2 cellular contexts compared by ENCODE assay signal in the genomic region with DNA sequence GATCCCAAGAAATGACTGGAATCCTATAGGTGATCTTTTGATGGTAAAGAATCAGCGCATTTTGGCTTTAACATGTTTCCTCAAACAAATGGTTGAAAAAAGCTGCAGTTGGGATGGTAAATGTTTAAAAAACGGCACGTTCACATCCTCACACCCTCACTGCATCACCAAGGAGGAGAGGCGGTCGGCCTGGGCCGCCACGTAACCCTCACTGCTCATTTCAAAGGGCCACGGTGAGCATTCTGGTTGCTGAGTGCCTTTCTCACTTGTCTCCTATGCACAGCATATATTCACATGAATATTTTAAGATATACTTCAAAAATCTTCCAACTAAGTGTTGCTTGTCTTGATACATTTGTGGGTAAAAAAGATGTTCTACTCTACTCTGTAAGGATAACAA.
TF ChIP-seq lines count a peak whose summit lies in the region.

No MANE protein-coding gene starts in this region.

TF ChIP-seq in neural cell, 6 proteins besides CTCF, POLR2A, EP300 and RAD21 (continued from another document):
- TF ChIP-seq, protein P1, sequence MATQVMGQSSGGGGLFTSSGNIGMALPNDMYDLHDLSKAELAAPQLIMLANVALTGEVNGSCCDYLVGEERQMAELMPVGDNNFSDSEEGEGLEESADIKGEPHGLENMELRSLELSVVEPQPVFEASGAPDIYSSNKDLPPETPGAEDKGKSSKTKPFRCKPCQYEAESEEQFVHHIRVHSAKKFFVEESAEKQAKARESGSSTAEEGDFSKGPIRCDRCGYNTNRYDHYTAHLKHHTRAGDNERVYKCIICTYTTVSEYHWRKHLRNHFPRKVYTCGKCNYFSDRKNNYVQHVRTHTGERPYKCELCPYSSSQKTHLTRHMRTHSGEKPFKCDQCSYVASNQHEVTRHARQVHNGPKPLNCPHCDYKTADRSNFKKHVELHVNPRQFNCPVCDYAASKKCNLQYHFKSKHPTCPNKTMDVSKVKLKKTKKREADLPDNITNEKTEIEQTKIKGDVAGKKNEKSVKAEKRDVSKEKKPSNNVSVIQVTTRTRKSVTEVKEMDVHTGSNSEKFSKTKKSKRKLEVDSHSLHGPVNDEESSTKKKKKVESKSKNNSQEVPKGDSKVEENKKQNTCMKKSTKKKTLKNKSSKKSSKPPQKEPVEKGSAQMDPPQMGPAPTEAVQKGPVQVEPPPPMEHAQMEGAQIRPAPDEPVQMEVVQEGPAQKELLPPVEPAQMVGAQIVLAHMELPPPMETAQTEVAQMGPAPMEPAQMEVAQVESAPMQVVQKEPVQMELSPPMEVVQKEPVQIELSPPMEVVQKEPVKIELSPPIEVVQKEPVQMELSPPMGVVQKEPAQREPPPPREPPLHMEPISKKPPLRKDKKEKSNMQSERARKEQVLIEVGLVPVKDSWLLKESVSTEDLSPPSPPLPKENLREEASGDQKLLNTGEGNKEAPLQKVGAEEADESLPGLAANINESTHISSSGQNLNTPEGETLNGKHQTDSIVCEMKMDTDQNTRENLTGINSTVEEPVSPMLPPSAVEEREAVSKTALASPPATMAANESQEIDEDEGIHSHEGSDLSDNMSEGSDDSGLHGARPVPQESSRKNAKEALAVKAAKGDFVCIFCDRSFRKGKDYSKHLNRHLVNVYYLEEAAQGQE (IDR thresholded peaks at IDR 0.05; ENCODE audit: borderline replicate concordance), result no peak

TF ChIP-seq in SK-N-SH, 30 proteins besides CTCF, POLR2A, EP300 and RAD21 (continued from another document):
- TF ChIP-seq, protein P2, sequence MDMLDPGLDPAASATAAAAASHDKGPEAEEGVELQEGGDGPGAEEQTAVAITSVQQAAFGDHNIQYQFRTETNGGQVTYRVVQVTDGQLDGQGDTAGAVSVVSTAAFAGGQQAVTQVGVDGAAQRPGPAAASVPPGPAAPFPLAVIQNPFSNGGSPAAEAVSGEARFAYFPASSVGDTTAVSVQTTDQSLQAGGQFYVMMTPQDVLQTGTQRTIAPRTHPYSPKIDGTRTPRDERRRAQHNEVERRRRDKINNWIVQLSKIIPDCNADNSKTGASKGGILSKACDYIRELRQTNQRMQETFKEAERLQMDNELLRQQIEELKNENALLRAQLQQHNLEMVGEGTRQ (IDR thresholded peaks at IDR 0.05; ENCODE audit: borderline replicate concordance, low read depth, low read length), result no peak
- no peak for TF ChIP-seq RFX5 (IDR thresholded peaks at IDR 0.05; ENCODE audit: low read length)
- no peak for TF ChIP-seq SIN3A (IDR thresholded peaks at IDR 0.05; ENCODE audit: borderline replicate concordance, low read depth, low read length)
- TF ChIP-seq CHD2 (IDR thresholded peaks at IDR 0.05; ENCODE audit: low read length, partially characterized antibody), result no peak
- TF ChIP-seq GATA2 (CRISPR knock-in tag; IDR thresholded peaks at IDR 0.05), result no peak
- TF ChIP-seq TCF12 (IDR thresholded peaks at IDR 0.05), result no peak
- no peak for TF ChIP-seq RXRA (IDR thresholded peaks at IDR 0.05; ENCODE audit: borderline replicate concordance, low read depth)
- TF ChIP-seq, protein P3, sequence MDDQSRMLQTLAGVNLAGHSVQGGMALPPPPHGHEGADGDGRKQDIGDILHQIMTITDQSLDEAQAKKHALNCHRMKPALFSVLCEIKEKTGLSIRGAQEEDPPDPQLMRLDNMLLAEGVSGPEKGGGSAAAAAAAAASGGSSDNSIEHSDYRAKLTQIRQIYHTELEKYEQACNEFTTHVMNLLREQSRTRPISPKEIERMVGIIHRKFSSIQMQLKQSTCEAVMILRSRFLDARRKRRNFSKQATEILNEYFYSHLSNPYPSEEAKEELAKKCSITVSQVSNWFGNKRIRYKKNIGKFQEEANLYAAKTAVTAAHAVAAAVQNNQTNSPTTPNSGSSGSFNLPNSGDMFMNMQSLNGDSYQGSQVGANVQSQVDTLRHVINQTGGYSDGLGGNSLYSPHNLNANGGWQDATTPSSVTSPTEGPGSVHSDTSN (IDR thresholded peaks at IDR 0.05), result no peak
- TF ChIP-seq YY1 (IDR thresholded peaks at IDR 0.05; ENCODE audit: low read depth), result no peak
- no peak for TF ChIP-seq NRF1 (IDR thresholded peaks at IDR 0.05; ENCODE audit: low read depth, low read length)
- TF ChIP-seq FOXM1 (IDR thresholded peaks at IDR 0.05; ENCODE audit: low read depth), result no peak
- no peak for TF ChIP-seq EZH2phosphoT487 (IDR thresholded peaks at IDR 0.05; ENCODE audit: borderline replicate concordance, low read depth)
- TF ChIP-seq JUND (IDR thresholded peaks at IDR 0.05), result no peak
- TF ChIP-seq, protein P4, sequence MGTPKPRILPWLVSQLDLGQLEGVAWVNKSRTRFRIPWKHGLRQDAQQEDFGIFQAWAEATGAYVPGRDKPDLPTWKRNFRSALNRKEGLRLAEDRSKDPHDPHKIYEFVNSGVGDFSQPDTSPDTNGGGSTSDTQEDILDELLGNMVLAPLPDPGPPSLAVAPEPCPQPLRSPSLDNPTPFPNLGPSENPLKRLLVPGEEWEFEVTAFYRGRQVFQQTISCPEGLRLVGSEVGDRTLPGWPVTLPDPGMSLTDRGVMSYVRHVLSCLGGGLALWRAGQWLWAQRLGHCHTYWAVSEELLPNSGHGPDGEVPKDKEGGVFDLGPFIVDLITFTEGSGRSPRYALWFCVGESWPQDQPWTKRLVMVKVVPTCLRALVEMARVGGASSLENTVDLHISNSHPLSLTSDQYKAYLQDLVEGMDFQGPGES (IDR thresholded peaks at IDR 0.05; ENCODE audit: low read depth, low read length), result no peak
TF ChIP-seq in SK-N-SH: peak in this region for 0.
